ENCODE assay signal across 8 cellular contexts in the genomic region with DNA sequence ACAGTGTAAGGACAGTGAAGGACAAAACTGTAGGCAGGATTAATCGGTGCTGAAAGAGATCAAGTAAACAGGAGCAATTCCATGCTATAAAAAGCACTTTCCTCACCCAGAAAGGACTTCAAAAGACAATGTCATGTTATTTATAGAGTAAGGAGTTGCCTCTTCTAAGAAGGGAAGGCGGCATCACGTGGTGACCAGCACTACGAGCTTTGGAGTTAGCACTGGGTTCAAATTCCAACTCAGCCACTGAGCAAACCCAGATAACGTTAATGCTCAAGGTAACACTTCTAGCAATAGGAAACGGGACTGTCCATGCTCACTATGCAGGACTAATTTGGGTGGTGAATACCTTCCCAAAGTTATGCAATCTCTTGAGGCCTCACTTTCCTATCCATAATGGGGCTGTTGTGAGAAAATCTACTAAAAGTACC. TPM values are rescaled to one million over a fixed set of nuclear protein-coding genes. Genes with fewer than 3 reads are reported as not detected.
A peak's percentile ranks its signal among the peaks of the same experiment; 100 is the strongest.
DNase-seq lines count a peak whose midpoint lies in the region; ATAC-seq and TF ChIP-seq lines count a peak whose summit lies in the region.

No MANE protein-coding gene starts in this region.

- H3K36me3 ChIP-seq in SK-N-SH (replicated peaks in 1 of 2; ENCODE audit: control insufficient read depth in 1 of 2, insufficient read depth in 2 of 2, low read length in 1 of 2): peaks cover 0 to 7% of the 10 kb centered on the region in 2 experiments

- TF ChIP-seq EP300 in SK-N-SH (IDR thresholded peaks at IDR 0.05; ENCODE audit: borderline replicate concordance in 1 of 2, low read depth in 1 of 2, low read length in 1 of 2): no peak

- peak overlapping the region; percentile 95 for H2AFZ ChIP-seq in SK-N-SH (ENCODE audit: low read depth)

- peak overlapping the region; percentile 95 for H3K4me2 ChIP-seq in SK-N-SH

- no peak for TF ChIP-seq RAD21 in SK-N-SH (IDR thresholded peaks at IDR 0.05; ENCODE audit: low read length)

- CTCF ChIA-PET in SK-N-SH (lab: Yijun Ruan, JAX): interaction anchor here (0.8 kb wide), 1 partner anchor 55 kb away, joined by 3 read pairs; a partner anchor contains a TSS

- WGBS in SK-N-SH (ENCODE audit: low lambda C conversion rate): 69% methylated on average over 6 of the region's 6 CpGs

- H3K27me3 ChIP-seq in SK-N-SH (ENCODE audit: insufficient read depth): no peaks in the 10 kb centered on the region

- no peaks in the 10 kb centered on the region for H3K9me3 Mint-ChIP-seq in activated T-helper 1 cell treated with anti-CD3 and anti-CD28 coated beads, Interleukin-12 subunit alpha, Interleukin-12 subunit beta, Interleukin-2, Interleukin-4 antibody, amounts not matched to agents 30 ng/mL and 10 ng/mL and 1 ng/mL, durations not matched to agents 14 hours and 24 hours and 36 hours
- H3K9me3 Mint-ChIP-seq in immature natural killer cell: no peaks in the 10 kb centered on the region

- no peaks in the 10 kb centered on the region for H3K36me3 Mint-ChIP-seq in activated T-helper 1 cell treated with anti-CD3 and anti-CD28 coated beads, Interleukin-12 subunit alpha, Interleukin-12 subunit beta, Interleukin-2, Interleukin-4 antibody, amounts not matched to agents 30 ng/mL and 10 ng/mL and 1 ng/mL, durations not matched to agents 14 hours and 24 hours and 36 hours (ENCODE audit: low read depth)
- no peaks in the 10 kb centered on the region for H3K36me3 Mint-ChIP-seq in immature natural killer cell

- peak overlapping the region; percentile 79; the same call in 1 of the 2 replicates for H3K9ac ChIP-seq in SK-N-SH

- 0 out of 2 replicates have a peak, but pooled peaks cover 5% of the 10 kb centered on the region for H4K20me1 ChIP-seq in SK-N-SH (ENCODE audit: insufficient read depth)

- peaks cover 7% of the 10 kb centered on the region for H3K4me1 Mint-ChIP-seq in activated T-helper 1 cell treated with anti-CD3 and anti-CD28 coated beads, Interleukin-12 subunit alpha, Interleukin-12 subunit beta, Interleukin-2, Interleukin-4 antibody, amounts not matched to agents 30 ng/mL and 10 ng/mL and 1 ng/mL, durations not matched to agents 14 hours and 24 hours and 36 hours (ENCODE audit: low read depth)
- H3K4me1 Mint-ChIP-seq in immature natural killer cell: peaks cover 10% of the 10 kb centered on the region in 2 donors

- H3K4me3 Mint-ChIP-seq in activated T-helper 1 cell treated with anti-CD3 and anti-CD28 coated beads, Interleukin-12 subunit alpha, Interleukin-12 subunit beta, Interleukin-2, Interleukin-4 antibody, amounts not matched to agents 30 ng/mL and 10 ng/mL and 1 ng/mL, durations not matched to agents 14 hours and 24 hours and 36 hours: peak overlapping the region; percentile 82
- H3K4me3 Mint-ChIP-seq in immature natural killer cell: peak overlapping the region in 4 of 5 donors; percentile 88 to 97 (median 92)

- H3K79me2 ChIP-seq in SK-N-SH (ENCODE audit: insufficient read depth): peaks cover 28% of the 10 kb centered on the region

- H3F3A ChIP-seq in SK-N-SH (replicated peaks; ENCODE audit: insufficient read depth): peaks cover 5% of the 10 kb centered on the region

- peak overlapping the region; percentile 72 for H3K27ac Mint-ChIP-seq in activated T-helper 1 cell treated with anti-CD3 and anti-CD28 coated beads, Interleukin-12 subunit alpha, Interleukin-12 subunit beta, Interleukin-2, Interleukin-4 antibody, amounts not matched to agents 30 ng/mL and 10 ng/mL and 1 ng/mL, durations not matched to agents 14 hours and 24 hours and 36 hours
- peak overlapping the region in 5 of 6 donors; percentile 27 to 93 (median 73) for H3K27ac Mint-ChIP-seq in immature natural killer cell

- H3K9me2 ChIP-seq in SK-N-SH: no peaks in the 10 kb centered on the region

- POLR2A ChIA-PET in SK-N-SH (lab: Yijun Ruan, JAX): no interaction called here

- DNase-seq in SK-N-SH (no peak), immature natural killer cell (no peak), KG1 (lab: John Stamatoyannopoulos, UW) (no peak), DMS79 treated with DMSO at 0.1 percent for 48 hours (lab: John Stamatoyannopoulos, UW) (no peak)
- no peak for DNase-seq in activated T-helper 1 cell treated with anti-CD3 and anti-CD28 coated beads, Interleukin-12 subunit alpha, Interleukin-12 subunit beta, Interleukin-2, Interleukin-4 antibody, amounts not matched to agents 30 ng/mL and 10 ng/mL and 1 ng/mL, durations not matched to agents 14 hours and 24 hours and 36 hours (ENCODE audit: low spot score)

- intact Hi-C loops in activated T-helper 1 cell treated with anti-CD3 and anti-CD28 coated beads, Interleukin-12 subunit alpha, Interleukin-12 subunit beta, Interleukin-2, Interleukin-4 antibody, amounts not matched to agents 30 ng/mL and 10 ng/mL and 1 ng/mL, durations not matched to agents 14 hours and 24 hours and 36 hours (cut with micrococcal nuclease): loop anchor here (1.0 to 10.0 kb wide), 4 partner anchors 231 to 1229 kb away; a partner anchor contains a TSS

- H3K27me3 Mint-ChIP-seq in activated T-helper 1 cell treated with anti-CD3 and anti-CD28 coated beads, Interleukin-12 subunit alpha, Interleukin-12 subunit beta, Interleukin-2, Interleukin-4 antibody, amounts not matched to agents 30 ng/mL and 10 ng/mL and 1 ng/mL, durations not matched to agents 14 hours and 24 hours and 36 hours (ENCODE audit: insufficient read depth): peaks cover 14% of the 10 kb centered on the region
- peaks cover 5 to 11% (median 5%) of the 10 kb centered on the region in 3 donors for H3K27me3 Mint-ChIP-seq in immature natural killer cell (ENCODE audit: low read depth in 3 of 3)

- no peak for TF ChIP-seq CTCF in SK-N-SH (IDR thresholded peaks at IDR 0.05)

- peaks cover 16 to 24% of the 10 kb centered on the region in 2 experiments; a peak in 3 of 4 replicates for H3K4me1 ChIP-seq in SK-N-SH (ENCODE audit: control insufficient read depth in 1 of 2, insufficient read depth in 2 of 2, low read depth in 1 of 2, low read length in 1 of 2)

- no peaks in the 10 kb centered on the region for H3K9me3 ChIP-seq in SK-N-SH

- H3K4me3 ChIP-seq in SK-N-SH (ENCODE audit: low read depth in 2 of 2, low read length in 1 of 2): peak overlapping the region; percentile 75 to 88

- H3K27ac ChIP-seq in SK-N-SH (ENCODE audit: low read depth in 2 of 2, low read length in 1 of 2) (peak overlapping the region; percentile 71 to 94; a peak in 3 of 4 replicates), temporal lobe (ENCODE audit: low read depth, low read length) (peak overlapping the region; percentile 30)

- ATAC-seq in SK-N-SH treated with all-trans-retinoic acid at 6 μM for 48 hours (no peak), GM19328 (IDR thresholded peaks at IDR 0.05; ENCODE audit: unreplicated experiment) (no peak)

TF ChIP-seq in SK-N-SH, 30 proteins besides CTCF, POLR2A, EP300 and RAD21 (continues in another document):
- no peak for TF ChIP-seq TCF12 (IDR thresholded peaks at IDR 0.05)
- TF ChIP-seq SMC3 (IDR thresholded peaks at IDR 0.05; ENCODE audit: low read depth, low read length): no peak
- no peak for TF ChIP-seq TEAD4 (IDR thresholded peaks at IDR 0.05; ENCODE audit: borderline replicate concordance, insufficient read depth)
- TF ChIP-seq RFX5 (IDR thresholded peaks at IDR 0.05; ENCODE audit: low read length): no peak
- no peak for TF ChIP-seq ELF1 (IDR thresholded peaks at IDR 0.05)

TF ChIP-seq in SK-N-SH treated with all-trans-retinoic acid at 6 μM for 48 hours, 23 proteins besides CTCF, POLR2A, EP300 and RAD21 (continues in another document):
- TF ChIP-seq TCF4 (CRISPR knock-in tag; IDR thresholded peaks at IDR 0.05; ENCODE audit: borderline replicate concordance): no peak
- TF ChIP-seq, protein P1, sequence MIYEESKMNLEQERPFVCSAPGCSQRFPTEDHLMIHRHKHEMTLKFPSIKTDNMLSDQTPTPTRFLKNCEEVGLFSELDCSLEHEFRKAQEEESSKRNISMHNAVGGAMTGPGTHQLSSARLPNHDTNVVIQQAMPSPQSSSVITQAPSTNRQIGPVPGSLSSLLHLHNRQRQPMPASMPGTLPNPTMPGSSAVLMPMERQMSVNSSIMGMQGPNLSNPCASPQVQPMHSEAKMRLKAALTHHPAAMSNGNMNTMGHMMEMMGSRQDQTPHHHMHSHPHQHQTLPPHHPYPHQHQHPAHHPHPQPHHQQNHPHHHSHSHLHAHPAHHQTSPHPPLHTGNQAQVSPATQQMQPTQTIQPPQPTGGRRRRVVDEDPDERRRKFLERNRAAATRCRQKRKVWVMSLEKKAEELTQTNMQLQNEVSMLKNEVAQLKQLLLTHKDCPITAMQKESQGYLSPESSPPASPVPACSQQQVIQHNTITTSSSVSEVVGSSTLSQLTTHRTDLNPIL (CRISPR knock-in tag; IDR thresholded peaks at IDR 0.05; ENCODE audit: low read depth): no peak
- TF ChIP-seq ZC3H10 (CRISPR knock-in tag; IDR thresholded peaks at IDR 0.05): no peak

RNA-seq across cellular contexts. Expression of a gene that starts 0.7 kb away (rescaled TPM):
- polyA plus RNA-seq in SK-N-SH (2012; rRNA removed): 4.2 and 4.9 TPM in 2 replicates
- polyA plus RNA-seq in SK-N-SH (2012; cell fraction: cytosol; rRNA removed): 3.9 and 4.6 TPM in 2 replicates
- polyA plus RNA-seq in SK-N-SH (2012; cell fraction: nucleus; rRNA removed): 1.1 and 4.0 TPM in 2 replicates
- total RNA-seq in activated T-helper 1 cell treated with anti-CD3 and anti-CD28 coated beads, Interleukin-12 subunit alpha, Interleukin-12 subunit beta, Interleukin-2, Interleukin-4 antibody, amounts not matched to agents 30 ng/mL and 10 ng/mL and 1 ng/mL, durations not matched to agents 14 hours and 24 hours and 36 hours: 3.2 and 4.8 TPM in 2 replicates
- polyA plus RNA-seq in immature natural killer cell: 1 to 10 TPM in 1 of 3 donors, under 1 TPM in 1, not detected in 1; 0.66 to 1.4 TPM
- 27.8 TPM for total RNA-seq in temporal lobe

RNA-seq across cellular contexts. Expression of a gene that starts 55.6 kb away (rescaled TPM):
- polyA plus RNA-seq in SK-N-SH (2012; rRNA removed): 1.5 and 2.0 TPM in 2 replicates
- polyA plus RNA-seq in SK-N-SH (2012; cell fraction: cytosol; rRNA removed): 2.3 and 3.5 TPM in 2 replicates
- 0.52 and 2.1 TPM in 2 replicates for polyA plus RNA-seq in SK-N-SH (2012; cell fraction: nucleus; rRNA removed)
- 48.7 TPM in 2 replicates for total RNA-seq in activated T-helper 1 cell treated with anti-CD3 and anti-CD28 coated beads, Interleukin-12 subunit alpha, Interleukin-12 subunit beta, Interleukin-2, Interleukin-4 antibody, amounts not matched to agents 30 ng/mL and 10 ng/mL and 1 ng/mL, durations not matched to agents 14 hours and 24 hours and 36 hours
- polyA plus RNA-seq in immature natural killer cell: 10 to 100 TPM in 1 of 3 donors, 1 to 10 TPM in 2; 6.1 to 17.0 (median 8.6) TPM
- total RNA-seq in temporal lobe: 8.1 TPM
